19 cellular contexts compared by ENCODE assay signal in the genomic region with DNA sequence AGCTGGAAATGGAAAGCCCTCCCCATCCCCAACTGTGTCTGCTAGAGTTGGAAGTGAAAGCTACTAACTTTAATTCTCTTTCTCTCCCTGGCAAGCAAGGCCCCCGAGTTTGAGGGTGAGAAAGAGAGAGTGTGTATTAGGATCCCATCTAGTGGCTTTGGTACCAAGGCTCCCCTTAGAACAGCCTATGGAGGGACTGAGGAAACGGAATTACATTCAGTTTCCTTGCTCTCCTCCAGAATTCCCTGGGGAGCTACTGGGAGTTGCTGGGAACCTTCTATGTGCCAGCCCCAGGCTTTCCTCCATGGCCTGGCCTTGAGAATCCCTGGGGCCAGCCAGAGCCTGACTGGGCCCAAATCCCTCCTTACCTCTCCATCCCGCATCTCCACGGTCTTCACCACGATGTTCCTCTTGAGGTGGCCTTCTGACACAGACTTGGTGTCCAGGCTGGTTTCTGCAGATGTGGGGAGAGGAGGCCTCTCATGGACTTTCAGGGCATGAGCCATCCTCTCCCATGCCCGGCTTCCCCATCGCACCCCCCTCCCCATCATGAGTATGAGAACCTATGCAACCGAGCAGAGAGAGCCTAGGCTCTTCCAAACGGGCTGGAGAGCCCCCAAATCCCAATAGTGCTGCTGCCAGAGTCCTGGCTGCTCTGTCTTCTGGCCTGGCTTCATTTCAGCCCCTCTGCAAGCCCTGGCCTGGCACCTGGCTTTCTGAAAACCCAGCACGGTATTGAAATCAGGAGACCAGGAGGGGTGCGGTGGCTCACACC. TPM values are rescaled to one million over a fixed set of nuclear protein-coding genes. Genes with fewer than 3 reads are reported as not detected.
"Had no signal": no experiment of that assay in that cellular context is flagged by ENCODE, and none has a peak within 500 bp of the region (broad histone marks: within the 10 kb centered on the region; RNA-seq: fewer than 3 reads in every experiment).

No MANE protein-coding gene starts in this region.

- H3K36me3 Mint-ChIP-seq: natural killer cell treated with Interleukin-12 subunit alpha and Interleukin-12 subunit beta and Interleukin-15 and Interleukin-18, amount 100 ng/mL, for 72 hours; type B pancreatic cell had no signal

- H3K4me1 Mint-ChIP-seq: endodermal cell had no signal

- H3K27ac Mint-ChIP-seq: activated CD4-positive, alpha-beta memory T cell treated with anti-CD3 and anti-CD28 coated beads, Interleukin-2, amount 10 ng/mL, durations not matched to agents 7 days and 5 days; activated naive CD4-positive, alpha-beta T cell treated with anti-CD3 and anti-CD28 coated beads for 36 hours; endodermal cell; natural killer cell treated with Interleukin-12 subunit alpha and Interleukin-12 subunit beta and Interleukin-15 and Interleukin-18, amount 100 ng/mL, for 72 hours; stimulated activated naive CD8-positive, alpha-beta T cell treated with anti-CD3 and anti-CD28 coated beads, Interleukin-15, Interleukin-2, amounts not matched to agents 100 ng/mL and 50 ng/mL, for 24 hours; type B pancreatic cell had no signal

- ATAC-seq: body of pancreas; foreskin keratinocyte; natural killer cell treated with Interleukin-12 subunit alpha and Interleukin-12 subunit beta and Interleukin-15 and Interleukin-18, amount 100 ng/mL, for 72 hours had no signal

- H3K9me3 Mint-ChIP-seq: activated CD4-positive, alpha-beta memory T cell treated with anti-CD3 and anti-CD28 coated beads, Interleukin-2, amount 10 ng/mL, durations not matched to agents 7 days and 5 days; activated naive CD4-positive, alpha-beta T cell treated with anti-CD3 and anti-CD28 coated beads for 36 hours; endodermal cell; natural killer cell treated with Interleukin-12 subunit alpha and Interleukin-12 subunit beta and Interleukin-15 and Interleukin-18, amount 100 ng/mL, for 72 hours; stimulated activated naive CD8-positive, alpha-beta T cell treated with anti-CD3 and anti-CD28 coated beads, Interleukin-15, Interleukin-2, amounts not matched to agents 100 ng/mL and 50 ng/mL, for 24 hours; type B pancreatic cell had no signal

- H3K9me3 ChIP-seq: body of pancreas, colonic mucosa, testis had no signal

- DNase-seq: activated CD4-positive, alpha-beta memory T cell treated with anti-CD3 and anti-CD28 coated beads, Interleukin-2, amount 10 ng/mL, durations not matched to agents 7 days and 5 days; activated CD4-positive, alpha-beta T cell treated with anti-CD3 and anti-CD28 coated beads for 48 hours; activated CD4-positive, CD25-positive, alpha-beta regulatory T cell; activated naive CD4-positive, alpha-beta T cell treated with anti-CD3 and anti-CD28 coated beads for 36 hours; activated T-cell treated with anti-CD3 and anti-CD28 coated beads, Interleukin-2, amount 50 U/mL, for 1 hour; body of pancreas; central memory CD4-positive, alpha-beta T cell; colonic mucosa; endodermal cell; foreskin keratinocyte; retina; T1000; testis had no signal

- H3K4me3 Mint-ChIP-seq: activated CD4-positive, alpha-beta memory T cell treated with anti-CD3 and anti-CD28 coated beads, Interleukin-2, amount 10 ng/mL, durations not matched to agents 7 days and 5 days; activated naive CD4-positive, alpha-beta T cell treated with anti-CD3 and anti-CD28 coated beads for 36 hours; endodermal cell; natural killer cell treated with Interleukin-12 subunit alpha and Interleukin-12 subunit beta and Interleukin-15 and Interleukin-18, amount 100 ng/mL, for 72 hours; stimulated activated naive CD8-positive, alpha-beta T cell treated with anti-CD3 and anti-CD28 coated beads, Interleukin-15, Interleukin-2, amounts not matched to agents 100 ng/mL and 50 ng/mL, for 24 hours; type B pancreatic cell had no signal

- H3K27me3 ChIP-seq: body of pancreas, colonic mucosa, foreskin keratinocyte, testis had no signal

- H3K4me3 ChIP-seq: body of pancreas, colonic mucosa, hepatocyte, testis had no signal

- H3K27ac ChIP-seq: body of pancreas, colonic mucosa, epithelial cell of prostate, foreskin keratinocyte, hepatocyte, testis had no signal

- H3K36me3 ChIP-seq: colonic mucosa had no signal

RNA-seq across cellular contexts. Expression of a gene that starts 7.4 kb away (rescaled TPM):
- total RNA-seq: activated CD4-positive, alpha-beta memory T cell treated with anti-CD3 and anti-CD28 coated beads, Interleukin-2, amount 10 ng/mL, durations not matched to agents 7 days and 5 days; activated naive CD4-positive, alpha-beta T cell treated with anti-CD3 and anti-CD28 coated beads for 36 hours; natural killer cell treated with Interleukin-12 subunit alpha and Interleukin-12 subunit beta and Interleukin-15 and Interleukin-18, amount 100 ng/mL, for 72 hours had no signal
- polyA plus RNA-seq: hepatocyte had no signal

RNA-seq across cellular contexts. Expression of a gene that starts 39.7 kb away (rescaled TPM):
- total RNA-seq: mesenteric fat pad had no signal
